12 cellular contexts compared by ENCODE assay signal in the genomic region with DNA sequence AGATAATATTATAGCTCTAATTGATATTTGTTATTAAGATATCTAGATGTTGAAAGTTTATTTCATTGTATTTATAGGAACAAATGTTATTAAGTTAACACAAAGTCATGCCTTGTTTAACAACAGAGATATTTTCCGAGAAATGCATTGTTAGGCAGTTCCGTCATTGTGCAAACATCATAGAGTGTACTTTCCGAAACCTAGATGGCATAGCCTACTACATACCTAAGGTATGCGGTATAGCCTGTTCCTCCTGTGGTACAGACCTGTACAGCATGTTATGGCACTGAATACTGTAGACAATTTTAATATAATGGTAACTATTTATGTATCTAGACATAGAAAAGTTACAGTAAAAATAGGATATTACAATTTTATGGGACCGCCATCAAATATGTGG.
"Had no signal": no experiment of that assay in that cellular context is flagged by ENCODE, and none has a peak within 500 bp of the region (broad histone marks: within the 10 kb centered on the region; RNA-seq: fewer than 3 reads in every experiment).

No MANE protein-coding gene starts in this region.

- H3K27me3 ChIP-seq: colonic mucosa, gastrocnemius medialis, heart right ventricle had no signal

- H3K36me3 Mint-ChIP-seq: naive thymus-derived CD4-positive, alpha-beta T cell had no signal

- H3K36me3 ChIP-seq: colonic mucosa, gastrocnemius medialis, heart right ventricle had no signal

- H3K27ac ChIP-seq: colonic mucosa, gastrocnemius medialis, heart right ventricle, parathyroid adenoma had no signal

- H3K4me3 Mint-ChIP-seq: activated CD8-positive, alpha-beta T cell treated with anti-CD3 and anti-CD28 coated beads for 36 hours; naive thymus-derived CD4-positive, alpha-beta T cell; T-helper 2 cell treated with Interferon-gamma antibody and Interleukin-4, amounts not matched to agents 5 μg/mL and 100 μg/mL, for 36 hours had no signal

- ATAC-seq: activated CD8-positive, alpha-beta T cell treated with anti-CD3 and anti-CD28 coated beads for 36 hours; gastrocnemius medialis; heart right ventricle; naive thymus-derived CD4-positive, alpha-beta T cell had no signal

- H3K4me1 ChIP-seq: colonic mucosa, gastrocnemius medialis, heart right ventricle, parathyroid adenoma had no signal

- H3K27ac Mint-ChIP-seq: activated CD8-positive, alpha-beta T cell treated with anti-CD3 and anti-CD28 coated beads for 36 hours; naive thymus-derived CD4-positive, alpha-beta T cell; T-helper 2 cell treated with Interferon-gamma antibody and Interleukin-4, amounts not matched to agents 5 μg/mL and 100 μg/mL, for 36 hours had no signal

- DNase-seq: activated CD8-positive, alpha-beta memory T cell treated with anti-CD3 and anti-CD28 coated beads, Interleukin-2, amount 50 U/mL, for 4 hours; activated CD8-positive, alpha-beta T cell treated with anti-CD3 and anti-CD28 coated beads for 36 hours; aorta; colonic mucosa; gastrocnemius medialis; heart right ventricle; islet precursor cell; naive thymus-derived CD4-positive, alpha-beta T cell; retina; SW 1271 had no signal

- H3K4me1 Mint-ChIP-seq: naive thymus-derived CD4-positive, alpha-beta T cell had no signal

- H3K9me3 ChIP-seq: colonic mucosa, gastrocnemius medialis had no signal

- H3K9me3 Mint-ChIP-seq: activated CD8-positive, alpha-beta T cell treated with anti-CD3 and anti-CD28 coated beads for 36 hours; T-helper 2 cell treated with Interferon-gamma antibody and Interleukin-4, amounts not matched to agents 5 μg/mL and 100 μg/mL, for 36 hours had no signal

- H3K27me3 Mint-ChIP-seq: activated CD8-positive, alpha-beta T cell treated with anti-CD3 and anti-CD28 coated beads for 36 hours; naive thymus-derived CD4-positive, alpha-beta T cell had no signal

- H3K4me3 ChIP-seq: colonic mucosa, gastrocnemius medialis, heart right ventricle had no signal
